29 cellular contexts compared by ENCODE assay signal in the genomic region with DNA sequence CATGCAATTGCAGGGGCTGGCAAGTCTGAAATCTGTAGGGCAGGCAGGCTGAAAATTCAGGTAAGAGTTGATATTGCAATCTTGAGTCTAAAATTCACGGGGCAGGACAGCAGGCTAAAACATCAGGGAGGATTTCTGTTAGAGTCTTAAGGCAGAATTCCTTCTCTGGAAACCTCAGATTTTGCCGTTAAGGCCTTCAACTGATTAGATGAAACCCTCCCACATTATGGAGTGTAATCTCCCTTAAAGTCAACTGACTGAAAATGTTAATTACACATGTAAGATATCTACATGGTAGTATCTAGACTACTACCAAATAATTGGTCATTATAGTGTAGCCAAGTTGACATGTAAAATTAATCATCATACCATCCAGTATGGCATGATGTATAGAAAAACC.
"Had no signal": no experiment of that assay in that cellular context is flagged by ENCODE, and none has a peak within 500 bp of the region (broad histone marks: within the 10 kb centered on the region; RNA-seq: fewer than 3 reads in every experiment).

No MANE protein-coding gene starts in this region.

- H3K27ac ChIP-seq: stomach, suprapubic skin, testis, thoracic aorta, thyroid gland, tibial artery, tibial nerve, transverse colon, upper lobe of left lung, upper lobe of right lung, uterus, vagina had no signal

- H3K4me3 Mint-ChIP-seq: stimulated activated effector memory CD8-positive, alpha-beta T cell treated with anti-CD3 and anti-CD28 coated beads, Interleukin-12 subunit alpha, Interleukin-12 subunit beta, amount 100 ng/mL, for 72 hours; stimulated activated memory B cell treated with anti-CD40 and anti-IgM and Interleukin-4, amounts not matched to agents 10 μg/mL and 1 μg/mL and 100 μg/mL, for 72 hours; stimulated activated naive B cell treated with anti-CD40 and anti-IgM and Interleukin-4, amounts not matched to agents 10 μg/mL and 1 μg/mL and 100 μg/mL, for 72 hours; stimulated activated naive CD8-positive, alpha-beta T cell treated with anti-CD3 and anti-CD28 coated beads, Interleukin-15, amount 100 ng/mL, for 72 hours; stimulated activated naive CD8-positive, alpha-beta T cell treated with anti-CD3 and anti-CD28 coated beads, Interleukin-15, Interleukin-2, amounts not matched to agents 100 ng/mL and 50 ng/mL, for 24 hours; type B pancreatic cell had no signal

- ATAC-seq: stimulated activated effector memory CD8-positive, alpha-beta T cell treated with anti-CD3 and anti-CD28 coated beads, Interleukin-12 subunit alpha, Interleukin-12 subunit beta, amount 100 ng/mL, for 72 hours; stimulated activated memory B cell treated with anti-CD40 and anti-IgM and Interleukin-4, amounts not matched to agents 10 μg/mL and 1 μg/mL and 100 μg/mL, for 72 hours; stimulated activated naive B cell treated with anti-CD40 and anti-IgM and Interleukin-4, amounts not matched to agents 10 μg/mL and 1 μg/mL and 100 μg/mL, for 72 hours; stimulated activated naive CD8-positive, alpha-beta T cell treated with anti-CD3 and anti-CD28 coated beads, Interleukin-15, amount 100 ng/mL, for 72 hours; stimulated activated naive CD8-positive, alpha-beta T cell treated with anti-CD3 and anti-CD28 coated beads, Interleukin-15, Interleukin-2, amounts not matched to agents 100 U/mL and 50 U/mL, for 24 hours; upper lobe of right lung had no signal

- H3K9me3 ChIP-seq: stomach, suprapubic skin, testis, thoracic aorta, thyroid gland, tibial artery, tibial nerve, transverse colon, upper lobe of left lung, upper lobe of right lung, uterus, vagina had no signal

- H3K36me3 Mint-ChIP-seq: stimulated activated memory B cell treated with anti-CD40 and anti-IgM and Interleukin-4, amounts not matched to agents 10 μg/mL and 1 μg/mL and 100 μg/mL, for 72 hours had no signal

- FAIRE-seq: urothelium cell line had no signal

- H3K9me3 Mint-ChIP-seq: stimulated activated effector memory CD8-positive, alpha-beta T cell treated with anti-CD3 and anti-CD28 coated beads, Interleukin-12 subunit alpha, Interleukin-12 subunit beta, amount 100 ng/mL, for 72 hours; stimulated activated memory B cell treated with anti-CD40 and anti-IgM and Interleukin-4, amounts not matched to agents 10 μg/mL and 1 μg/mL and 100 μg/mL, for 72 hours; stimulated activated naive B cell treated with anti-CD40 and anti-IgM and Interleukin-4, amounts not matched to agents 10 μg/mL and 1 μg/mL and 100 μg/mL, for 72 hours; stimulated activated naive CD8-positive, alpha-beta T cell treated with anti-CD3 and anti-CD28 coated beads, Interleukin-15, amount 100 ng/mL, for 72 hours; stimulated activated naive CD8-positive, alpha-beta T cell treated with anti-CD3 and anti-CD28 coated beads, Interleukin-15, Interleukin-2, amounts not matched to agents 100 ng/mL and 50 ng/mL, for 24 hours had no signal

- H3K27me3 ChIP-seq: stomach, testis, thyroid gland, tibial artery, tibial nerve, transverse colon, upper lobe of left lung, upper lobe of right lung, uterus, vagina had no signal

- H3K36me3 ChIP-seq: stomach, suprapubic skin, thoracic aorta, thyroid gland, tibial artery, tibial nerve, transverse colon, upper lobe of left lung, upper lobe of right lung, uterus, vagina had no signal

- H3K27ac Mint-ChIP-seq: stimulated activated effector memory CD8-positive, alpha-beta T cell treated with anti-CD3 and anti-CD28 coated beads, Interleukin-12 subunit alpha, Interleukin-12 subunit beta, amount 100 ng/mL, for 72 hours; stimulated activated memory B cell treated with anti-CD40 and anti-IgM and Interleukin-4, amounts not matched to agents 10 μg/mL and 1 μg/mL and 100 μg/mL, for 72 hours; stimulated activated naive B cell treated with anti-CD40 and anti-IgM and Interleukin-4, amounts not matched to agents 10 μg/mL and 1 μg/mL and 100 μg/mL, for 72 hours; stimulated activated naive CD8-positive, alpha-beta T cell treated with anti-CD3 and anti-CD28 coated beads, Interleukin-15, amount 100 ng/mL, for 72 hours; stimulated activated naive CD8-positive, alpha-beta T cell treated with anti-CD3 and anti-CD28 coated beads, Interleukin-15, Interleukin-2, amounts not matched to agents 100 ng/mL and 50 ng/mL, for 24 hours; type B pancreatic cell had no signal

- H3K4me3 ChIP-seq: stomach, suprapubic skin, testis, thoracic aorta, thyroid gland, tibial artery, tibial nerve, transverse colon, upper lobe of left lung, upper lobe of right lung, uterus, vagina had no signal

- DNase-seq: stimulated activated CD4-positive, alpha-beta T cell treated with anti-CD3 and anti-CD28 coated beads, Interleukin-2, amount 100 ng/mL, for 48 hours; stimulated activated CD4-positive, alpha-beta T cell treated with anti-CD3 and anti-CD28 coated beads, Interleukin-4, amount 100 ng/mL, for 1 hour; stimulated activated CD4-positive, alpha-beta T cell treated with anti-CD3 and anti-CD28 coated beads, Interleukin-4, amount 100 ng/mL, for 24 hours; stimulated activated CD4-positive, alpha-beta T cell treated with anti-CD3 and anti-CD28 coated beads, Interleukin-4, amount 100 ng/mL, for 4 hours; stimulated activated CD8-positive, alpha-beta memory T cell treated with anti-CD3 and anti-CD28 coated beads, Interleukin-4, amount 100 ng/mL, for 48 hours; stimulated activated naive B cell treated with anti-CD40 and anti-IgM and Interleukin-4, amounts not matched to agents 10 μg/mL and 1 μg/mL and 100 μg/mL, for 72 hours; stimulated activated naive CD4-positive, alpha-beta T cell; stimulated activated naive CD4-positive, alpha-beta T cell treated with Interleukin-2 at 50 U/mL for 16 hours; stimulated activated naive CD8-positive, alpha-beta T cell treated with anti-CD3 and anti-CD28 coated beads, Interleukin-15, amount 100 ng/mL, for 72 hours; stimulated activated naive CD8-positive, alpha-beta T cell treated with anti-CD3 and anti-CD28 coated beads, Interleukin-15, Interleukin-2, amounts not matched to agents 100 U/mL and 50 U/mL, for 24 hours; stomach; substantia nigra; testis; thyroid gland; tibial artery; transverse colon; trophoblast cell; upper lobe of left lung; upper lobe of right lung; uterus had no signal
